In genomic region chr2:232977438-232977971, GRCh38 we compare ENCODE assay signal across 26 cellular contexts. TPM values are rescaled to one million over a fixed set of nuclear protein-coding genes. Genes with fewer than 3 reads are reported as not detected.
DNase-seq lines count a peak whose midpoint lies in the region; ATAC-seq and TF ChIP-seq lines count a peak whose summit lies in the region.
"Had no signal": no experiment of that assay in that cellular context is flagged by ENCODE, and none has a peak within 500 bp of the region (broad histone marks: within the 10 kb centered on the region; RNA-seq: fewer than 3 reads in every experiment).

No MANE protein-coding gene starts in this region.

- CTCF ChIA-PET in Panc1 (lab: Charles Lee) = interaction anchor here (0.6 kb wide), 1 partner anchor 326 kb away, joined by 4 read pairs; no protein-coding TSS in a partner anchor

- no peak for TF ChIP-seq CTCF in Panc1 (IDR thresholded peaks at IDR 0.05)

- POLR2A ChIA-PET in Panc1 (lab: Charles Lee) = no interaction called here

- peaks cover 42% of the 10 kb centered on the region for H3K4me1 ChIP-seq in Panc1 (ENCODE audit: control insufficient read depth, insufficient read depth, low read length)

- DNase-seq in AG20443 (ENCODE audit: low spot score) = peak; percentile 5
- DNase-seq in Panc1 (ENCODE audit: low read depth, low spot score) = no peak
- DNase-seq in left lobe of liver (ENCODE audit: low spot score) = peak; percentile 43
- DNase-seq in posterior vena cava (ENCODE audit: low spot score) = peak; percentile 65
- DNase-seq in AML-193 (lab: John Stamatoyannopoulos, UW) = no peak
- DNase-seq: CD8-positive, alpha-beta memory T cell; DMS 273 treated with DMSO at 0.1 percent for 48 hours; DND-41; Kasumi-1; NCI-H1092 treated with DMSO at 0.1 percent for 48 hours; NCI-H1436; NCI-H187; NCI-H2081 treated with DMSO at 0.1 percent for 48 hours; NCI-H2171; NCI-H345; NCI-H524; NCI-H748 treated with DMSO at 0.1 percent for 48 hours; SK-N-SH had no signal

- no TSS peak for BruUV-seq in Panc1 (replicated peaks; lab: Mats Ljungman, UMichigan)

- ATAC-seq in Panc1 (no peak), left lobe of liver (peak; percentile 14), GM21360 (IDR thresholded peaks at IDR 0.05; ENCODE audit: unreplicated experiment) (no peak), HG03025 (IDR thresholded peaks at IDR 0.05; ENCODE audit: low FRiP score, unreplicated experiment) (no peak)
- ATAC-seq: HCT116, K562 had no signal

- H3K4me3 ChIP-seq in Panc1 (ENCODE audit: low read depth in 2 of 2, low read length in 2 of 2) = no peak overlapping the region
- H3K4me3 ChIP-seq: K562 had no signal

- H3K27me3 ChIP-seq in Panc1 (ENCODE audit: control insufficient read depth, insufficient read depth, low read length) = no peaks in the 10 kb centered on the region

- in situ Hi-C loops in Panc1 (cut with HindIII; ENCODE audit: low pct_unique_long_range_greater_than_20kb, low sequenced_read_pairs) = no loop called here

- no peaks in the 10 kb centered on the region for H3K9me3 ChIP-seq in Panc1 (ENCODE audit: control insufficient read depth, insufficient read depth, low read depth, low read length)
- H3K9me3 ChIP-seq: SK-N-SH had no signal

- intact Hi-C loops in Panc1 (cut with micrococcal nuclease; ENCODE audit: unreplicated experiment) (no loop called here), posterior vena cava (cut with DNase I) (no loop called here)

- no peaks in the 10 kb centered on the region for H3K36me3 ChIP-seq in Panc1 (ENCODE audit: control insufficient read depth, insufficient read depth, low read length)

- H3K27ac ChIP-seq in Panc1 (ENCODE audit: low read length) = peak overlapping the region; percentile 70

RNA-seq across cellular contexts. Expression of gene NGEF, which starts 35.6 kb away (rescaled TPM):
- 17.8 TPM for total RNA-seq in Panc1 (2021; ENCODE audit: unreplicated experiment)
- polyA plus RNA-seq in Panc1 (2012; ENCODE audit: insufficient read length) = 30.6 TPM
- 23.7 TPM for total RNA-seq in left lobe of liver
- total RNA-seq in posterior vena cava = 1 to 10 TPM in 1 of 2 donors, under 1 TPM in 1; 0.88 to 5.3 TPM
- polyA plus RNA-seq: CD14-positive monocyte; CD8-positive, alpha-beta memory T cell had no signal

RNA-seq across cellular contexts. Expression of gene NEU2, which starts 55.0 kb away (rescaled TPM):
- total RNA-seq in Panc1 (2021; ENCODE audit: unreplicated experiment) (not detected), left lobe of liver (not detected), posterior vena cava (not detected)
- not detected for polyA plus RNA-seq in Panc1 (2012; ENCODE audit: insufficient read length)
- total RNA-seq: CD8-positive, alpha-beta memory T cell; H4; K562; M059J had no signal
- polyA plus RNA-seq: AG04450; CD14-positive monocyte; CD8-positive, alpha-beta memory T cell; K562; SK-N-SH had no signal

Comparison
In these comparisons a context has a peak if more than half of its experiments do, and no peak if none do; other contexts are left out.
1. DNase-seq: peak in AG20443 (single experiment), left lobe of liver (single experiment) and posterior vena cava (single experiment); none in Panc1 (single experiment) and AML-193 (0 of 2).